20 cellular contexts compared by ENCODE assay signal in the genomic region with DNA sequence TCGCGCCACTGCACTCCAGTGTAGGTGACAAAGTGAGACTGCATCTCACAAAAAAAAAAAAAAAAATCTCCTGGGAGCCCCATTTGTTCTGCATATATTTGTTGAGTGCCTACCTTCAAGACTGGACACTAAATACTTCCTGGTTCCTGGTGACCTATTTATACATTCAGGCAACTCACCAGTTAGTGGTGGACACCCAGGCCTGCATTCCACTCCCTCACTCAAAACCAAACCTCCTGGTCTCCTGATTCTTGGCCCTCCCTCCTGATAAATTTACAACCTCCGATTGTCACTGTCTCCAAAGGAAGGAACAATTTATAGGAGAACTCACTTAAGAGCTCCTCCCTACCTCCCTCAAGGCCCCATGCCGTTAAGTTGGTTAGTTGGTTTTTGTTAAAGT. TPM values are rescaled to one million over a fixed set of nuclear protein-coding genes. Genes with fewer than 3 reads are reported as not detected.
DNase-seq lines count a peak whose midpoint lies in the region; ATAC-seq and TF ChIP-seq lines count a peak whose summit lies in the region.
"Had no signal": no experiment of that assay in that cellular context is flagged by ENCODE, and none has a peak within 500 bp of the region (broad histone marks: within the 10 kb centered on the region; RNA-seq: fewer than 3 reads in every experiment).

No MANE protein-coding gene starts in this region.

- H3K79me2 ChIP-seq in Loucy (ENCODE audit: insufficient read depth, low read length), result peaks cover 37% of the 10 kb centered on the region
- H3K79me2 ChIP-seq in trophoblast cell (ENCODE audit: control insufficient read depth, insufficient read depth, low read length, poor library complexity), result peaks cover 2% of the 10 kb centered on the region

- H3K23ac ChIP-seq in trophoblast cell (ENCODE audit: low read length), result no peak overlapping the region

- H3K36me3 ChIP-seq in Loucy (ENCODE audit: insufficient read depth, low read length) (no peaks in the 10 kb centered on the region), iPS-15b (ENCODE audit: control insufficient read depth, insufficient read depth, low read length) (peaks cover 9% of the 10 kb centered on the region), psoas muscle (ENCODE audit: insufficient read depth in 1 of 2, low read depth in 1 of 2) (no peaks in the 10 kb centered on the region), trophoblast cell (ENCODE audit: control insufficient read depth in 1 of 2, insufficient read depth in 2 of 2, low read length in 2 of 2) (peaks cover 0 to 2% of the 10 kb centered on the region in 2 experiments)
- H3K36me3 ChIP-seq: brain microvascular endothelial cell, lower lobe of right lung, transverse colon had no signal

- peaks cover 10% of the 10 kb centered on the region for H4K20me1 ChIP-seq in Loucy (ENCODE audit: insufficient read depth, low read length, poor library complexity, severe bottlenecking)

- no peak overlapping the region for H2AFZ ChIP-seq in Loucy (ENCODE audit: low read length)
- no peak overlapping the region for H2AFZ ChIP-seq in trophoblast cell (ENCODE audit: insufficient read depth, low read length, poor library complexity)

- H3K27ac ChIP-seq in psoas muscle, result peak overlapping the region; percentile 91
- no peak overlapping the region for H3K27ac ChIP-seq in trophoblast cell (ENCODE audit: low read depth, low read length)
- H3K27ac ChIP-seq: brain microvascular endothelial cell, coronary artery, lower lobe of right lung, transverse colon had no signal

- peaks cover 3% of the 10 kb centered on the region for H3K79me1 ChIP-seq in trophoblast cell (ENCODE audit: low read length)

- no peak overlapping the region for H4K12ac ChIP-seq in trophoblast cell (ENCODE audit: low read depth, low read length)

- no peak overlapping the region for H3K14ac ChIP-seq in trophoblast cell (ENCODE audit: low read length)

- H2AK5ac ChIP-seq in trophoblast cell (ENCODE audit: low read length), result no peak overlapping the region

- no peak overlapping the region for H4K8ac ChIP-seq in trophoblast cell (ENCODE audit: low read depth, low read length)

- TF ChIP-seq CTCF in Loucy (conservative IDR thresholded peaks at IDR 0.05; ENCODE audit: low read length) (no peak), psoas muscle (IDR thresholded peaks at IDR 0.05) (no peak)

- H2BK120ac ChIP-seq in trophoblast cell (ENCODE audit: insufficient read depth, low read length, poor library complexity), result no peak overlapping the region

- H3K9me3 ChIP-seq in Loucy (ENCODE audit: insufficient read depth, low read depth, low read length) (no peaks in the 10 kb centered on the region), iPS-15b (ENCODE audit: control insufficient read depth, insufficient read depth, low read length) (no peaks in the 10 kb centered on the region), psoas muscle (no peaks in the 10 kb centered on the region), trophoblast cell (ENCODE audit: insufficient read depth, low read depth, low read length) (no peaks in the 10 kb centered on the region)
- H3K9me3 ChIP-seq: lower lobe of right lung, transverse colon had no signal

- ATAC-seq in psoas muscle (no peak), HG02678 (IDR thresholded peaks at IDR 0.05; ENCODE audit: unreplicated experiment) (no peak)
- ATAC-seq: lower lobe of right lung had no signal

- WGBS in psoas muscle, 3 donors, result 57 to 72% (median 66%) methylated on average over 4 of the region's 4 CpGs
- WGBS in trophoblast cell (ENCODE audit: extremely low coverage, insufficient coverage, insufficient read length), result no CpG with 5 or more reads among the region's 4 CpGs

- peak overlapping the region; percentile 44 for H3K4me3 ChIP-seq in Loucy (ENCODE audit: low read length, poor library complexity, severe bottlenecking)
- H3K4me3 ChIP-seq in iPS-15b (ENCODE audit: low read depth, low read length), result no peak overlapping the region
- no peak overlapping the region for H3K4me3 ChIP-seq in psoas muscle
- no peak overlapping the region for H3K4me3 ChIP-seq in trophoblast cell (ENCODE audit: low read depth, low read length)
- H3K4me3 ChIP-seq: coronary artery, lower lobe of right lung, transverse colon had no signal

- H3K27me3 ChIP-seq in Loucy (ENCODE audit: insufficient read depth, low read length, poor library complexity, severe bottlenecking), result no peaks in the 10 kb centered on the region
- no peaks in the 10 kb centered on the region for H3K27me3 ChIP-seq in iPS-15b (ENCODE audit: control insufficient read depth, insufficient read depth, low read length)
- no peaks in the 10 kb centered on the region for H3K27me3 ChIP-seq in psoas muscle (ENCODE audit: insufficient read depth in 3 of 3, low read length in 2 of 3)
- no peaks in the 10 kb centered on the region for H3K27me3 ChIP-seq in trophoblast cell (ENCODE audit: insufficient read depth, low read length)
- H3K27me3 ChIP-seq: brain microvascular endothelial cell, transverse colon had no signal

- H3K4ac ChIP-seq in trophoblast cell (ENCODE audit: low read depth, low read length), result no peak overlapping the region

- no peaks in the 10 kb centered on the region for H3K9me2 ChIP-seq in Loucy (replicated peaks; ENCODE audit: low read depth, low read length)

- no peak overlapping the region for H4K91ac ChIP-seq in trophoblast cell (ENCODE audit: low read depth, low read length)

- H2BK5ac ChIP-seq in trophoblast cell (ENCODE audit: low read depth, low read length, poor library complexity), result no peak overlapping the region

- no peaks in the 10 kb centered on the region for H3F3A ChIP-seq in Loucy (ENCODE audit: low read depth)

- H3K4me1 ChIP-seq in Loucy (ENCODE audit: insufficient read depth, low read length, poor library complexity, severe bottlenecking) (peaks cover 21% of the 10 kb centered on the region), iPS-15b (ENCODE audit: control insufficient read depth, insufficient read depth, low read length) (peaks cover 6% of the 10 kb centered on the region), psoas muscle (peaks cover 13% of the 10 kb centered on the region), trophoblast cell (ENCODE audit: control insufficient read depth in 1 of 2, insufficient read depth in 2 of 2, low read length in 2 of 2) (no peaks in the 10 kb centered on the region)

- H3K9ac ChIP-seq in Loucy (ENCODE audit: low read depth, low read length, poor library complexity, severe bottlenecking) (peak overlapping the region; percentile 12), iPS-15b (ENCODE audit: low read depth, low read length) (peak overlapping the region; percentile 32), trophoblast cell (ENCODE audit: low read length) (no peak overlapping the region)

- peak; percentile 39 for DNase-seq in EH (ENCODE audit: low read depth)
- no peak for DNase-seq in psoas muscle
- DNase-seq in activated gamma-delta T cell (lab: John Stamatoyannopoulos, UW), result no peak
- no peak for DNase-seq in DMS79 (lab: John Stamatoyannopoulos, UW)
- DNase-seq in trophoblast cell, result no peak
- DNase-seq: activated CD8-positive, alpha-beta memory T cell treated with anti-CD3 and anti-CD28 coated beads for 24 hours; brain microvascular endothelial cell; islet precursor cell; lower lobe of right lung; MV-4-11; NCI-H187; NCI-H226; NCI-H82; SHP77 treated with DMSO at 0.1 percent for 48 hours; stimulated activated naive CD4-positive, alpha-beta T cell; transverse colon had no signal

- no peak overlapping the region for H2BK12ac ChIP-seq in trophoblast cell (ENCODE audit: low read length)

- H3K18ac ChIP-seq in trophoblast cell (ENCODE audit: low read length), result no peak overlapping the region

- intact Hi-C loops in psoas muscle (cut with DNase I), result loop anchor here (5.0 to 10.0 kb wide), 3 partner anchors 62 to 142 kb away; a partner anchor contains a TSS

- H3K4me2 ChIP-seq in Loucy (ENCODE audit: low read depth, low read length, poor library complexity, severe bottlenecking), result peak overlapping the region; percentile 91
- no peak overlapping the region for H3K4me2 ChIP-seq in trophoblast cell (ENCODE audit: low read length)

RNA-seq across cellular contexts. Expression of a gene that starts 3.1 kb away (rescaled TPM):
- 10 to 100 TPM; 13.7 to 29.4 (median 20.0) TPM for total RNA-seq in psoas muscle
- 10 to 100 TPM; 10.9 to 14.9 (median 13.6) TPM for polyA plus RNA-seq in psoas muscle
- polyA plus RNA-seq in trophoblast cell (2013), result 19.0 and 19.3 TPM in 2 replicates

RNA-seq across cellular contexts. Expression of a gene that starts 10.0 kb away (rescaled TPM):
- 1 to 10 TPM; 2.5 to 3.8 (median 3.0) TPM for total RNA-seq in psoas muscle
- polyA plus RNA-seq in psoas muscle, result 1 to 10 TPM; 1.1 to 2.4 (median 1.2) TPM
- 10.8 and 11.9 TPM in 2 replicates for polyA plus RNA-seq in trophoblast cell (2013)
